Comparison of ENCODE assay signal across 16 cellular contexts in the genomic region with DNA sequence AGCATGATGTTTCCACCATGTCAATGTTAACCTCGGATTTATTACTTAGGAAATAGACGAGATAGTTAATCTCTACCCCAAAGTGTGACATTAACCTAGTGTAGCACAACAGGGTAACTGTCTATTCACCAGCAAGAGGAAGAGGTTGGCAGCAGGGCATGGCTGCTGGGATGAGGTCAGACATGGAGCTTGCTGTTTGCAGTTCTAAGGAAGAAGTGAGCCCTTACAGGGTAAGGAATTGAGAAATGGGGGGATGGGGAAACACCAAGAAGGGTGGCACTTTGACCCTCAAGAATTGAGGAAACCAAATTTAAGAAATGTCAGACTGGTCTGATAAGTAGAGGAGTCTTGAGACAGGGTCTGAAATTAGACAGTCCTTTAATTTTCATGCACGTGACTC.
A peak's percentile ranks its signal among the peaks of the same experiment; 100 is the strongest.
DNase-seq lines count a peak whose midpoint lies in the region; ATAC-seq and TF ChIP-seq lines count a peak whose summit lies in the region.
"Had no signal": no experiment of that assay in that cellular context is flagged by ENCODE, and none has a peak within 500 bp of the region (broad histone marks: within the 10 kb centered on the region; RNA-seq: fewer than 3 reads in every experiment).

No MANE protein-coding gene starts in this region.

- 69 to 72% methylated on average over 3 of the region's 3 CpGs for WGBS in lower leg skin, 2 donors

- H3K27me3 Mint-ChIP-seq in CD14-positive monocyte (ENCODE audit: low read depth in 3 of 3), result peaks cover 0 to 2% (median 0%) of the 10 kb centered on the region in 3 donors

- H3K36me3 Mint-ChIP-seq in CD14-positive monocyte, result no peaks in the 10 kb centered on the region
- H3K36me3 Mint-ChIP-seq: CD8-positive, alpha-beta T cell had no signal

- TF ChIP-seq CTCF in CD14-positive monocyte (IDR thresholded peaks at IDR 0.05), result no peak
- no peak for TF ChIP-seq CTCF in HL-60 (IDR thresholded peaks at IDR 0.05; ENCODE audit: insufficient read depth, low read length)
- TF ChIP-seq CTCF in lower lobe of right lung (IDR thresholded peaks at IDR 0.05), result no peak
- TF ChIP-seq CTCF in lower leg skin (IDR thresholded peaks at IDR 0.05), result no peak

- no peaks in the 10 kb centered on the region for H3K4me1 ChIP-seq in lower lobe of right lung
- H3K4me1 ChIP-seq: Caco-2 had no signal

- peak overlapping the region in 5 of 7 donors; percentile 15 to 63 (median 52) for H3K27ac Mint-ChIP-seq in CD14-positive monocyte
- H3K27ac Mint-ChIP-seq: B cell; CD8-positive, alpha-beta T cell; GM23338 had no signal

- H3K4me3 ChIP-seq in HL-60 (replicated peaks; ENCODE audit: insufficient read depth, low read length), result no peak overlapping the region
- H3K4me3 ChIP-seq in lower lobe of right lung, result no peak overlapping the region
- no peak overlapping the region for H3K4me3 ChIP-seq in lower leg skin (ENCODE audit: low read depth, poor library complexity, severe bottlenecking)
- H3K4me3 ChIP-seq: GM23338 had no signal

- H3K36me3 ChIP-seq in lower lobe of right lung, result no peaks in the 10 kb centered on the region

- intact Hi-C loops in CD14-positive monocyte (cut with micrococcal nuclease), result no loop called here
- intact Hi-C loops in lower lobe of right lung (cut with DNase I), result no loop called here
- intact Hi-C loops in lower leg skin (cut with DNase I; ENCODE audit: low total_unique reads), result no loop called here

- H3K9me3 Mint-ChIP-seq in CD14-positive monocyte, result peaks cover 0 to 11% (median 5%) of the 10 kb centered on the region in 7 donors
- H3K9me3 Mint-ChIP-seq: CD8-positive, alpha-beta T cell; GM23338 had no signal

- TF ChIP-seq POLR2A in lower leg skin (IDR thresholded peaks at IDR 0.05), result no peak

- no peaks in the 10 kb centered on the region for H3K9me3 ChIP-seq in lower lobe of right lung

- H3K27ac ChIP-seq in HL-60 (replicated peaks) (peak overlapping the region; percentile 40; the same call in 1 of the 2 replicates), lower lobe of right lung (no peak overlapping the region)

- peaks cover 15% of the 10 kb centered on the region for H3K4me1 Mint-ChIP-seq in CD14-positive monocyte
- H3K4me1 Mint-ChIP-seq: B cell, GM23338 had no signal

- DNase-seq in CD14-positive monocyte (ENCODE audit: low spot score) (peak; percentile 54), HL-60 (ENCODE audit: low read depth in 1 of 2, low spot score in 1 of 2) (peak in 1 of 2 experiments; percentile 85), NOMO-1 treated with DMSO at 0.1 percent for 48 hours (lab: John Stamatoyannopoulos, UW; ENCODE audit: unreplicated experiment) (peak; percentile 39), lower lobe of right lung (peak; percentile 55), COR-L47 (lab: John Stamatoyannopoulos, UW) (no peak), kidney glomerular epithelial cell (lab: John Stamatoyannopoulos, UW) (no peak), lower leg skin (ENCODE audit: low spot score in 2 of 2) (no peak)
- DNase-seq: C1 segment of cervical spinal cord; Caco-2; CD8-positive, alpha-beta T cell; DND-41; GDM1; H7 had no signal

- peak overlapping the region in 1 of 2 donors; percentile 26 for H3K4me3 Mint-ChIP-seq in CD14-positive monocyte
- H3K4me3 Mint-ChIP-seq: B cell; CD8-positive, alpha-beta T cell; GM23338 had no signal

- ATAC-seq in lower lobe of right lung, result peak; percentile 46 to 78
- ATAC-seq: CD8-positive, alpha-beta T cell; GM23338; HepG2 had no signal

- H3K27me3 ChIP-seq in HL-60 (ENCODE audit: insufficient read depth, poor library complexity, severe bottlenecking) (no peaks in the 10 kb centered on the region), lower lobe of right lung (ENCODE audit: low read depth) (no peaks in the 10 kb centered on the region)

Comparison
In these comparisons a context has a peak if more than half of its experiments do, and no peak if none do; other contexts are left out.
1. DNase-seq: peak in CD14-positive monocyte (single experiment), NOMO-1 treated with DMSO at 0.1 percent for 48 hours (single experiment) and lower lobe of right lung (single experiment); none in COR-L47 (single experiment), kidney glomerular epithelial cell (single experiment) and lower leg skin (0 of 2).